ENCODE assay signal across 13 cellular contexts in the genomic region with DNA sequence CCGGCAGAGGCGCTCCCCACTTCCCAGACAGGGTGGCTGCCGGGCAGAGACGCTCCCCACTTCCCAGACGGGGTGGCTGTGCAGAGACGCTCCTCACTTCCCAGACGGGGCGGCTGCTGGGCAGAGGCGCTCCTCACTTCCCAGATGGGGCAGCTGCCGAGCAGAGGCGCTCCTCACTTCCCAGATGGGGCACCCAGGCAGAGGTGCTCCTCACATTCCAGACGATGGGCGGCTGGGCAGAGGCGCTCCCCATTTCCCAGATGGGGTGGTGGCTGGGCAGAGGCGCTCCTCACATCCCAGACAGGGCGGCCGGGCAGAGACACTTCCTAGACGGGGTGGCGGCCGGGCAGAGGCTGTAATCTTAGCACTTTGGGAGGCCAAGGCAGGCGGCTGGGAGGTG. TPM values are rescaled to one million over a fixed set of nuclear protein-coding genes. Genes with fewer than 3 reads are reported as not detected.
"Had no signal": no experiment of that assay in that cellular context is flagged by ENCODE, and none has a peak within 500 bp of the region (broad histone marks: within the 10 kb centered on the region; RNA-seq: fewer than 3 reads in every experiment).

No MANE protein-coding gene starts in this region.

RNA-seq across cellular contexts. Expression of a gene that starts 43.8 kb away (rescaled TPM):
- total RNA-seq: activated naive CD4-positive, alpha-beta T cell treated with anti-CD3 and anti-CD28 coated beads for 36 hours; activated naive CD4-positive, alpha-beta T cell treated with anti-CD3 and anti-CD28 coated beads, Interleukin-2, amount 50 U/mL, for 72 hours; activated naive CD8-positive, alpha-beta T cell treated with anti-CD3 and anti-CD28 coated beads for 36 hours; activated T-cell treated with anti-CD3 and anti-CD28 coated beads, Interleukin-2, amount 50 U/mL, for 4 hours; activated T-helper 1 cell treated with anti-CD3 and anti-CD28 coated beads, Interleukin-12 subunit alpha, Interleukin-12 subunit beta, Interleukin-2, Interleukin-4 antibody, amounts not matched to agents 30 ng/mL and 10 ng/mL and 1 ng/mL, durations not matched to agents 14 hours and 24 hours and 36 hours; activated T-helper 17 cell treated with anti-CD3 and anti-CD28 coated beads, Interleukin-2, amount 50 U/mL, for 72 hours; activated T-helper 2 cell treated with anti-CD3 and anti-CD28 coated beads, Interferon-gamma antibody, Interleukin-2, Interleukin-4, amounts not matched to agents 10 μg/mL and 5 μg/mL and 100 μg/mL, durations not matched to agents 14 hours and 24 hours and 36 hours; ascending aorta; astrocyte; body of pancreas; bronchial epithelial cell; cardiac muscle cell; cardiac septum had no signal
